ENCODE assay signal across 20 cellular contexts in genomic region chr12:65967696-65968095, GRCh38.
DNase-seq lines count a peak whose midpoint lies in the region; ATAC-seq, FAIRE-seq and TF ChIP-seq lines count a peak whose summit lies in the region.
"Had no signal": no experiment of that assay in that cellular context is flagged by ENCODE, and none has a peak within 500 bp of the region (broad histone marks: within the 10 kb centered on the region; RNA-seq: fewer than 3 reads in every experiment).

No MANE protein-coding gene starts in this region.

- H3K9me3 ChIP-seq in Panc1 (ENCODE audit: control insufficient read depth, insufficient read depth, low read depth, low read length) (no peaks in the 10 kb centered on the region), right cardiac atrium (ENCODE audit: control insufficient read depth, low read length) (no peaks in the 10 kb centered on the region)
- H3K9me3 ChIP-seq: HAP-1 had no signal

- CTCF ChIA-PET in Panc1 (lab: Charles Lee) = no interaction called here

- H3K27me3 ChIP-seq in Panc1 (ENCODE audit: control insufficient read depth, insufficient read depth, low read length) = no peaks in the 10 kb centered on the region
- H3K27me3 ChIP-seq in bronchial epithelial cell (ENCODE audit: control insufficient read depth, insufficient read depth, low read length) = no peaks in the 10 kb centered on the region
- H3K27me3 ChIP-seq in right cardiac atrium (ENCODE audit: control insufficient read depth, insufficient read depth) = peaks cover 2% of the 10 kb centered on the region

- no peak overlapping the region for H3K4me3 ChIP-seq in Panc1 (ENCODE audit: low read depth in 2 of 2, low read length in 2 of 2)
- H3K4me3 ChIP-seq in bronchial epithelial cell (ENCODE audit: low read depth, low read length) = no peak overlapping the region
- no peak overlapping the region for H3K4me3 ChIP-seq in fibroblast of mammary gland (ENCODE audit: control insufficient read depth, low read depth, low read length)
- no peak overlapping the region for H3K4me3 ChIP-seq in right cardiac atrium (ENCODE audit: low read length)
- H3K4me3 ChIP-seq: GM23338, HAP-1 had no signal

- peak overlapping the region; percentile 18; the same call in 1 of the 2 replicates for H3K27ac ChIP-seq in Panc1 (ENCODE audit: low read length)
- H3K27ac ChIP-seq in right cardiac atrium (ENCODE audit: low read length) = no peak overlapping the region

- WGBS in right cardiac atrium = 95% methylated on average over 3 of the region's 3 CpGs

- peaks cover 23% of the 10 kb centered on the region for H3K27me3 Mint-ChIP-seq in HFFc6 (ENCODE audit: insufficient read depth)
- H3K27me3 Mint-ChIP-seq in natural killer cell treated with Interleukin-12 subunit alpha and Interleukin-12 subunit beta and Interleukin-15 and Interleukin-18, amount 100 ng/mL, for 72 hours = peaks cover 35 to 43% of the 10 kb centered on the region in 2 donors

- intact Hi-C loops in Panc1 (cut with micrococcal nuclease; ENCODE audit: unreplicated experiment) (no loop called here), right cardiac atrium (cut with DNase I) (no loop called here)

- TF ChIP-seq CTCF in HFFc6 (IDR thresholded peaks at IDR 0.05) (no peak), Panc1 (IDR thresholded peaks at IDR 0.05) (no peak), bronchial epithelial cell (IDR thresholded peaks at IDR 0.05; ENCODE audit: insufficient read depth, low read length, severe bottlenecking) (no peak), fibroblast of mammary gland (conservative IDR thresholded peaks at IDR 0.05; ENCODE audit: control insufficient read depth, insufficient read depth, low read depth, low read length) (no peak)

- H3K36me3 ChIP-seq in Panc1 (ENCODE audit: control insufficient read depth, insufficient read depth, low read length) (peaks cover 7% of the 10 kb centered on the region; the same call in 1 of the 2 replicates), bronchial epithelial cell (ENCODE audit: control insufficient read depth, insufficient read depth, low read length) (peaks cover 2% of the 10 kb centered on the region)

- H3K36me3 Mint-ChIP-seq in HFFc6 (ENCODE audit: low read depth) = peaks cover 43% of the 10 kb centered on the region
- no peaks in the 10 kb centered on the region for H3K36me3 Mint-ChIP-seq in natural killer cell treated with Interleukin-12 subunit alpha and Interleukin-12 subunit beta and Interleukin-15 and Interleukin-18, amount 100 ng/mL, for 72 hours
- H3K36me3 Mint-ChIP-seq: CD4-positive, alpha-beta memory T cell had no signal

- H3K27ac Mint-ChIP-seq in HFFc6 = peak overlapping the region; percentile 49; the same call in 1 of the 2 replicates
- no peak overlapping the region for H3K27ac Mint-ChIP-seq in natural killer cell treated with Interleukin-12 subunit alpha and Interleukin-12 subunit beta and Interleukin-15 and Interleukin-18, amount 100 ng/mL, for 72 hours
- H3K27ac Mint-ChIP-seq: CD4-positive, alpha-beta memory T cell; GM23338 had no signal

- DNase-seq in HFFc6 = no peak
- no peak for DNase-seq in Panc1 (ENCODE audit: low read depth, low spot score)
- no peak for DNase-seq in bronchial epithelial cell (ENCODE audit: low read depth)
- DNase-seq in fibroblast of mammary gland (ENCODE audit: low read depth) = peak; percentile 49
- no peak for DNase-seq in NCI-H345 treated with DMSO at 0.1 percent for 48 hours (lab: John Stamatoyannopoulos, UW; ENCODE audit: unreplicated experiment)
- DNase-seq in natural killer cell treated with Interleukin-12 subunit alpha and Interleukin-12 subunit beta and Interleukin-15 and Interleukin-18, amount 100 ng/mL, for 72 hours (ENCODE audit: low spot score) = no peak
- DNase-seq in NCI-H1694 treated with DMSO at 0.1 percent for 48 hours (lab: John Stamatoyannopoulos, UW) = no peak
- no peak for DNase-seq in right cardiac atrium
- DNase-seq: C1 segment of cervical spinal cord; Calu3; CD4-positive, alpha-beta memory T cell; COR-L47; DMS53; DMS79 treated with DMSO at 0.1 percent for 48 hours; GF-D8 had no signal

- no TSS peak for BruUV-seq in Panc1 (replicated peaks; lab: Mats Ljungman, UMichigan)

- FAIRE-seq in bronchial epithelial cell (lab: Jason Lieb, UNC) = peak; percentile 36
- FAIRE-seq: GM12891, GM18507, H54 had no signal

- H3K4me1 ChIP-seq in Panc1 (ENCODE audit: control insufficient read depth, insufficient read depth, low read length) = peaks cover 31% of the 10 kb centered on the region
- no peaks in the 10 kb centered on the region for H3K4me1 ChIP-seq in right cardiac atrium (ENCODE audit: control insufficient read depth, insufficient read depth, low read length)
- H3K4me1 ChIP-seq: HAP-1 had no signal

- in situ Hi-C loops in Panc1 (cut with HindIII; ENCODE audit: low pct_unique_long_range_greater_than_20kb, low sequenced_read_pairs) = no loop called here

- H3K9me3 Mint-ChIP-seq in HFFc6 = no peaks in the 10 kb centered on the region; the same call in 1 of the 2 replicates
- no peaks in the 10 kb centered on the region for H3K9me3 Mint-ChIP-seq in natural killer cell treated with Interleukin-12 subunit alpha and Interleukin-12 subunit beta and Interleukin-15 and Interleukin-18, amount 100 ng/mL, for 72 hours
- H3K9me3 Mint-ChIP-seq: CD4-positive, alpha-beta memory T cell; GM23338 had no signal

- ATAC-seq in Panc1 (no peak), right cardiac atrium (no peak)
- ATAC-seq in natural killer cell treated with Interleukin-12 subunit alpha and Interleukin-12 subunit beta and Interleukin-15 and Interleukin-18, amount 100 ng/mL, for 72 hours = no peak
- ATAC-seq: GM23338 had no signal

- H3K4me3 Mint-ChIP-seq in HFFc6 = 0 out of 2 replicates have a peak overlapping the region, but pooled peaks have one; percentile 27
- no peak overlapping the region for H3K4me3 Mint-ChIP-seq in natural killer cell treated with Interleukin-12 subunit alpha and Interleukin-12 subunit beta and Interleukin-15 and Interleukin-18, amount 100 ng/mL, for 72 hours
- H3K4me3 Mint-ChIP-seq: CD4-positive, alpha-beta memory T cell; GM23338 had no signal

- H3K4me1 Mint-ChIP-seq in HFFc6 (ENCODE audit: low read depth) = peaks cover 56% of the 10 kb centered on the region
- peaks cover 10 to 12% of the 10 kb centered on the region in 2 donors for H3K4me1 Mint-ChIP-seq in natural killer cell treated with Interleukin-12 subunit alpha and Interleukin-12 subunit beta and Interleukin-15 and Interleukin-18, amount 100 ng/mL, for 72 hours (ENCODE audit: low read depth in 2 of 2)
- H3K4me1 Mint-ChIP-seq: CD4-positive, alpha-beta memory T cell had no signal

- POLR2A ChIA-PET in Panc1 (lab: Charles Lee) = no interaction called here
